In the genomic region with DNA sequence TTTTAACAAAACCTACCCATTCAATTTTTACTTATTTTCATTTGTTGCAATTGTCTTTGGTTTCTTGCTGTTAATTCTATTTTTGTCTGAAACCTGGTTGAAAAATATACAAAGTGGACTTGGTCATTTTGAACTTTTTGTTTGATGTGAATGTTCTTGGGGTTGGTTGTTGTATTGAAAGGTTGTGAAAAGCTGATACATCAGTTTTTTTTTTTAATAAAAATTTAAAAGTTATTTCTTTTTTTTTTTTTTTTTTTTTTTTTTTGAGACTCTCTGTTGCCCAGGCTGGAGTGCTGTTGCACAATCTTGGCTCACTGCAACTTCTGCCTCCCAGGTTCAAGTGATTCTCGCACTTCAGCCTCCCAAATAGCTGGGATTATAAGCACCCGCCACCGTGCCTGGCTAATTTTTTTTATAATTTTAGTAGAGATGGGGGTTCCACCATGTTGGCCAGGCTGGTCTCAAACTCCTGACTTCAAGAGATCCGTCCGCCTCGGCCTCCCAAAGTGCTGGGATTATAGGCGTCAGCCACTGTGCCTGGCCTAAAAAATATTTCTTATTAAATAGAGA, we compare ENCODE assay signal across 23 cellular contexts. TPM values are rescaled to one million over a fixed set of nuclear protein-coding genes. Genes with fewer than 3 reads are reported as not detected.
A peak's percentile ranks its signal among the peaks of the same experiment; 100 is the strongest.
DNase-seq lines count a peak whose midpoint lies in the region; ATAC-seq, FAIRE-seq and TF ChIP-seq lines count a peak whose summit lies in the region.
"Had no signal": no experiment of that assay in that cellular context is flagged by ENCODE, and none has a peak within 500 bp of the region (broad histone marks: within the 10 kb centered on the region; RNA-seq: fewer than 3 reads in every experiment).

No MANE protein-coding gene starts in this region.

- no peaks in the 10 kb centered on the region for H4K20me1 ChIP-seq in HepG2 (ENCODE audit: insufficient read depth, low read length)

- WGBS in right cardiac atrium, result 77% methylated on average over 7 of the region's 7 CpGs
- 76 to 83% (median 80%) methylated on average over 7 of the region's 7 CpGs for WGBS in adrenal gland, 4 donors
- WGBS in HepG2 (ENCODE audit: low lambda C conversion rate), result 96% methylated on average over 7 of the region's 7 CpGs

- no peak overlapping the region for H3K4me2 ChIP-seq in HepG2 (ENCODE audit: low read depth, low read length)
- H3K4me2 ChIP-seq: A549, KMS-11 had no signal

- CTCF ChIA-PET in HepG2 (lab: Yijun Ruan, JAX; ENCODE audit: low intra/inter-chr PET ratio, low total read pairs), result no interaction called here

- no peak for FAIRE-seq in HepG2 (lab: Jason Lieb, UNC)
- FAIRE-seq: A549, GM19239 had no signal

- H3K27ac Mint-ChIP-seq in activated naive CD8-positive, alpha-beta T cell treated with anti-CD3 and anti-CD28 coated beads, Interleukin-2, amount 50 U/mL, for 24 hours, result no peak overlapping the region
- H3K27ac Mint-ChIP-seq: B cell had no signal

- TF ChIP-seq POLR2A in adrenal gland (IDR thresholded peaks at IDR 0.05) (no peak), HepG2 (IDR thresholded peaks at IDR 0.05; ENCODE audit: insufficient read depth in 1 of 2, low read depth in 2 of 2, low read length in 2 of 2) (no peak), uterus (IDR thresholded peaks at IDR 0.05) (no peak)

- no peak for TF ChIP-seq RAD21 in HepG2 (CRISPR knock-in tag; IDR thresholded peaks at IDR 0.05)

- no peak for ATAC-seq in right cardiac atrium
- no peak for ATAC-seq in HepG2
- ATAC-seq in HG02763 (IDR thresholded peaks at IDR 0.05; ENCODE audit: unreplicated experiment), result no peak
- ATAC-seq in activated naive CD8-positive, alpha-beta T cell treated with anti-CD3 and anti-CD28 coated beads, Interleukin-2, amount 50 U/mL, for 24 hours, result no peak
- ATAC-seq: A549 had no signal

- H3K9me3 ChIP-seq in right cardiac atrium (ENCODE audit: control insufficient read depth, low read length), result no peaks in the 10 kb centered on the region
- no peaks in the 10 kb centered on the region for H3K9me3 ChIP-seq in right atrium auricular region
- H3K9me3 ChIP-seq in adrenal gland (replicated peaks in 1 of 3), result no peaks in the 10 kb centered on the region
- no peaks in the 10 kb centered on the region for H3K9me3 ChIP-seq in HepG2 (ENCODE audit: low read length)
- H3K9me3 ChIP-seq in uterus, result no peaks in the 10 kb centered on the region
- H3K9me3 ChIP-seq: A549, Peyer's patch, SJCRH30 had no signal

- in situ Hi-C loops in HepG2 (cut with HindIII; ENCODE audit: extremely low pct_ligation_motif_present, low pct_unique_long_range_greater_than_20kb), result no loop called here

- peaks cover 60% of the 10 kb centered on the region for H3K79me2 ChIP-seq in HepG2 (ENCODE audit: insufficient read depth, low read length)

- no TSS peak for BruUV-seq in HepG2 (replicated peaks; lab: Mats Ljungman, UMichigan)

- TF ChIP-seq CTCF in right atrium auricular region (IDR thresholded peaks at IDR 0.05), result no peak
- no peak for TF ChIP-seq CTCF in adrenal gland (IDR thresholded peaks at IDR 0.05)
- no peak for TF ChIP-seq CTCF in HepG2 (CRISPR knock-in tag; IDR thresholded peaks at IDR 0.05)
- no peak for TF ChIP-seq CTCF in uterus (IDR thresholded peaks at IDR 0.05)
- TF ChIP-seq CTCF in GM10266 (IDR thresholded peaks at IDR 0.05; ENCODE audit: control insufficient read depth, insufficient read depth, low read depth, missing control alignments), result no peak

- intact Hi-C loops in right cardiac atrium (cut with DNase I) (no loop called here), adrenal gland (cut with DNase I) (no loop called here), HepG2 (cut with micrococcal nuclease; ENCODE audit: unreplicated experiment) (no loop called here), uterus (cut with DNase I; ENCODE audit: low total_unique reads) (no loop called here)

- no peaks in the 10 kb centered on the region for H3K27me3 ChIP-seq in right cardiac atrium (ENCODE audit: control insufficient read depth, insufficient read depth)
- H3K27me3 ChIP-seq in right atrium auricular region, result no peaks in the 10 kb centered on the region
- H3K27me3 ChIP-seq in adrenal gland, result no peaks in the 10 kb centered on the region
- H3K27me3 ChIP-seq in HepG2 (ENCODE audit: control insufficient read depth in 1 of 2, insufficient read depth in 2 of 2, low read length in 2 of 2), result no peaks in the 10 kb centered on the region
- H3K27me3 ChIP-seq in uterus, result no peaks in the 10 kb centered on the region
- H3K27me3 ChIP-seq: Peyer's patch, SJCRH30 had no signal

- peaks cover 15% of the 10 kb centered on the region for H3K4me1 Mint-ChIP-seq in activated naive CD8-positive, alpha-beta T cell treated with anti-CD3 and anti-CD28 coated beads, Interleukin-2, amount 50 U/mL, for 24 hours

- POLR2A ChIA-PET in HepG2 (lab: Yijun Ruan, JAX), result no interaction called here

- no peak overlapping the region for H3K4me3 ChIP-seq in right cardiac atrium (ENCODE audit: low read length)
- no peak overlapping the region for H3K4me3 ChIP-seq in right atrium auricular region
- no peak overlapping the region for H3K4me3 ChIP-seq in adrenal gland
- H3K4me3 ChIP-seq in HepG2 (replicated peaks in 1 of 3; ENCODE audit: insufficient read depth in 1 of 3, low read depth in 2 of 3, low read length in 3 of 3), result no peak overlapping the region
- H3K4me3 ChIP-seq in uterus, result no peak overlapping the region
- H3K4me3 ChIP-seq: A549, Peyer's patch, SJCRH30 had no signal

- H3K4me3 Mint-ChIP-seq in activated naive CD8-positive, alpha-beta T cell treated with anti-CD3 and anti-CD28 coated beads, Interleukin-2, amount 50 U/mL, for 24 hours, result no peak overlapping the region
- H3K4me3 Mint-ChIP-seq: B cell, CD14-positive monocyte had no signal

- H3K4me1 ChIP-seq in right cardiac atrium (ENCODE audit: control insufficient read depth, insufficient read depth, low read length) (peaks cover 1% of the 10 kb centered on the region), right atrium auricular region (peaks cover 0 to 35% of the 10 kb centered on the region in 2 donors), adrenal gland (replicated peaks in 1 of 2) (peaks cover 14 to 43% of the 10 kb centered on the region in 2 donors), HepG2 (ENCODE audit: insufficient read depth, low read length) (no peaks in the 10 kb centered on the region), uterus (peaks cover 6 to 19% of the 10 kb centered on the region in 2 donors)
- H3K4me1 ChIP-seq: SJCRH30 had no signal

- H2AFZ ChIP-seq in HepG2 (ENCODE audit: low read length), result no peak overlapping the region

- peak in 2 of 3 donors; percentile 44 to 61 for DNase-seq in right cardiac atrium
- no peak for DNase-seq in right atrium auricular region (ENCODE audit: low spot score)
- peak in 6 of 7 donors; percentile 27 to 53 (median 41) for DNase-seq in adrenal gland
- no peak for DNase-seq in HepG2 (ENCODE audit: low spot score)
- DNase-seq in uterus, result peak in 1 of 2 donors; percentile 20
- no peak for DNase-seq in GM10266 (ENCODE audit: extremely low spot score)
- DNase-seq in activated naive CD8-positive, alpha-beta T cell treated with anti-CD3 and anti-CD28 coated beads, Interleukin-2, amount 50 U/mL, for 24 hours, result no peak
- DNase-seq: GF-D8, GOT3, NCI-H1092, NCI-H1436 treated with DMSO at 0.1 percent for 48 hours, NCI-H1930, NCI-H2171, NCI-H524 treated with DMSO at 0.1 percent for 48 hours, NCI-H82, Peyer's patch, SJCRH30 had no signal

- no peak overlapping the region for H3K9ac ChIP-seq in HepG2 (ENCODE audit: insufficient read depth, low read depth, low read length)
- H3K9ac ChIP-seq: KMS-11 had no signal

- H3K36me3 Mint-ChIP-seq in activated naive CD8-positive, alpha-beta T cell treated with anti-CD3 and anti-CD28 coated beads, Interleukin-2, amount 50 U/mL, for 24 hours (ENCODE audit: low read depth), result peaks cover 3% of the 10 kb centered on the region

- H3K27ac ChIP-seq in right cardiac atrium (ENCODE audit: low read length) (no peak overlapping the region), right atrium auricular region (no peak overlapping the region), adrenal gland (no peak overlapping the region), HepG2 (ENCODE audit: extremely low read length, insufficient read depth, low read length) (no peak overlapping the region), uterus (peak overlapping the region; percentile 25 to 36)
- H3K27ac ChIP-seq: A549, KMS-11, Peyer's patch, SJCRH30 had no signal

- TF ChIP-seq EP300 in HepG2 (IDR thresholded peaks at IDR 0.05; ENCODE audit: low read depth in 2 of 2, low read length in 2 of 2) (no peak), HepG2 (CRISPR knock-in tag; IDR thresholded peaks at IDR 0.05; ENCODE audit: borderline replicate concordance) (no peak)

- H3K27me3 Mint-ChIP-seq in activated naive CD8-positive, alpha-beta T cell treated with anti-CD3 and anti-CD28 coated beads, Interleukin-2, amount 50 U/mL, for 24 hours, result no peaks in the 10 kb centered on the region
- H3K27me3 Mint-ChIP-seq: B cell had no signal

- no peaks in the 10 kb centered on the region for H3K9me3 Mint-ChIP-seq in activated naive CD8-positive, alpha-beta T cell treated with anti-CD3 and anti-CD28 coated beads, Interleukin-2, amount 50 U/mL, for 24 hours
- H3K9me3 Mint-ChIP-seq: CD14-positive monocyte had no signal

- H3K36me3 ChIP-seq in right atrium auricular region (no peaks in the 10 kb centered on the region), adrenal gland (replicated peaks in 1 of 2) (no peaks in the 10 kb centered on the region), HepG2 (replicated peaks in 1 of 2; ENCODE audit: control insufficient read depth in 1 of 2, insufficient read depth in 2 of 2, low read length in 2 of 2) (peaks cover 2 to 6% of the 10 kb centered on the region in 2 experiments; a peak in 3 of 5 replicates), uterus (no peaks in the 10 kb centered on the region)
- H3K36me3 ChIP-seq: SJCRH30 had no signal

RNA-seq across cellular contexts. Expression of gene WIPF2, which starts 28.9 kb away (rescaled TPM):
- total RNA-seq in right cardiac atrium (10 to 100 TPM; 11.1 to 14.6 (median 13.5) TPM), right atrium auricular region (1 to 10 TPM; 5.0 to 8.5 TPM), adrenal gland (10 to 100 TPM in 7 of 8 donors, 1 to 10 TPM in 1; 8.0 to 30.2 (median 20.9) TPM), HepG2 (2016; rRNA removed; fragmentation: Illumina TruSeq; extraction: Trizol) (10.8 and 11.8 TPM in 2 replicates), uterus (10 to 100 TPM in 2 of 4 donors, 1 to 10 TPM in 2; 4.9 to 34.3 (median 8.6) TPM)
- polyA plus RNA-seq in right cardiac atrium (8.2 TPM), adrenal gland (10 to 100 TPM in 2 of 3 donors, 1 to 10 TPM in 1; 5.7 to 17.8 (median 13.0) TPM), HepG2 (2011; rRNA removed) (7.2 and 8.3 TPM in 2 replicates)
- total RNA-seq in HepG2 (2016; cell fraction: cytosol; rRNA removed; fragmentation: Illumina TruSeq; extraction: Trizol; ENCODE audit: low read depth), result 1.2 and 1.4 TPM in 2 replicates
- total RNA-seq in HepG2 (2016; cell fraction: insoluble cytoplasmic fraction; rRNA removed; fragmentation: Illumina TruSeq; extraction: Trizol), result 11.1 and 11.4 TPM in 2 replicates
- 7.1 and 7.4 TPM in 2 replicates for total RNA-seq in HepG2 (2016; cell fraction: membrane; rRNA removed; fragmentation: Illumina TruSeq; extraction: Trizol)
- total RNA-seq in HepG2 (2016; cell fraction: nucleus; rRNA removed; fragmentation: Illumina TruSeq; extraction: Trizol), result 8.5 and 10.1 TPM in 2 replicates
- polyA plus RNA-seq in HepG2 (2011; cell fraction: cytosol; rRNA removed), result 3.3 and 3.9 TPM in 2 replicates
- 6.3 and 6.8 TPM in 2 replicates for polyA plus RNA-seq in HepG2 (2011; cell fraction: nucleus; rRNA removed)
- 16.2 and 16.9 TPM in 2 replicates for polyA plus RNA-seq in HepG2 (2012)
- 1.7 and 1.9 TPM in 2 replicates for polyA plus RNA-seq in HepG2 (2016; cell fraction: cytosol; fragmentation: Illumina TruSeq; extraction: Trizol; ENCODE audit: low read depth)
- polyA plus RNA-seq in HepG2 (2016; cell fraction: insoluble cytoplasmic fraction; fragmentation: Illumina TruSeq; extraction: Trizol; ENCODE audit: low read depth), result 14.6 and 18.9 TPM in 2 replicates
- polyA plus RNA-seq in HepG2 (2016; cell fraction: membrane; fragmentation: Illumina TruSeq; extraction: Trizol; ENCODE audit: low read depth), result 4.5 and 5.5 TPM in 2 replicates
- polyA plus RNA-seq in HepG2 (2016; cell fraction: nucleus; fragmentation: Illumina TruSeq; extraction: Trizol; ENCODE audit: insufficient read depth, low read depth), result 17.7 and 23.9 TPM in 2 replicates
- 10.7 and 12.1 TPM in 2 replicates for polyA minus RNA-seq in HepG2 (2011; rRNA and poly(A)+ RNA removed; ENCODE audit: low replicate concordance)
- 8.1 and 9.5 TPM in 2 replicates for polyA minus RNA-seq in HepG2 (2011; cell fraction: cytosol; rRNA and poly(A)+ RNA removed)
- 7.2 and 8.5 TPM in 2 replicates for polyA minus RNA-seq in HepG2 (2011; cell fraction: nucleus; rRNA and poly(A)+ RNA removed)

RNA-seq across cellular contexts. Expression of gene CDC6, which starts 39.7 kb away (rescaled TPM):
- total RNA-seq in right cardiac atrium, result 1 to 10 TPM; 1.0 to 1.8 (median 1.3) TPM
- polyA plus RNA-seq in right cardiac atrium, result 0.36 TPM
- total RNA-seq in right atrium auricular region, result 1 to 10 TPM in 1 of 2 donors, under 1 TPM in 1; 0.44 to 1.0 TPM
- total RNA-seq in adrenal gland, result 10 to 100 TPM in 1 of 8 donors, 1 to 10 TPM in 6, under 1 TPM in 1; 0.69 to 12.1 (median 2.5) TPM
- 10 to 100 TPM in 1 of 3 donors, 1 to 10 TPM in 2; 1.0 to 31.3 (median 1.0) TPM for polyA plus RNA-seq in adrenal gland
- total RNA-seq in HepG2 (2016; rRNA removed; fragmentation: Illumina TruSeq; extraction: Trizol), result 114 and 154 TPM in 2 replicates
- total RNA-seq in HepG2 (2016; cell fraction: cytosol; rRNA removed; fragmentation: Illumina TruSeq; extraction: Trizol; ENCODE audit: low read depth), result 24.3 and 27.3 TPM in 2 replicates
- 117 and 162 TPM in 2 replicates for total RNA-seq in HepG2 (2016; cell fraction: insoluble cytoplasmic fraction; rRNA removed; fragmentation: Illumina TruSeq; extraction: Trizol)
- total RNA-seq in HepG2 (2016; cell fraction: membrane; rRNA removed; fragmentation: Illumina TruSeq; extraction: Trizol), result 42.3 and 51.8 TPM in 2 replicates
- 89.2 and 89.6 TPM in 2 replicates for total RNA-seq in HepG2 (2016; cell fraction: nucleus; rRNA removed; fragmentation: Illumina TruSeq; extraction: Trizol)
- 10.7 and 17.4 TPM in 2 replicates for polyA plus RNA-seq in HepG2 (2011; rRNA removed)
- polyA plus RNA-seq in HepG2 (2011; cell fraction: cytosol; rRNA removed), result 6.9 and 8.8 TPM in 2 replicates
- 9.6 and 11.4 TPM in 2 replicates for polyA plus RNA-seq in HepG2 (2011; cell fraction: nucleus; rRNA removed)
- polyA plus RNA-seq in HepG2 (2012), result 8.4 and 23.9 TPM in 2 replicates
- 12.0 and 14.2 TPM in 2 replicates for polyA plus RNA-seq in HepG2 (2016; cell fraction: cytosol; fragmentation: Illumina TruSeq; extraction: Trizol; ENCODE audit: low read depth)
- polyA plus RNA-seq in HepG2 (2016; cell fraction: insoluble cytoplasmic fraction; fragmentation: Illumina TruSeq; extraction: Trizol; ENCODE audit: low read depth), result 133 and 135 TPM in 2 replicates
- polyA plus RNA-seq in HepG2 (2016; cell fraction: membrane; fragmentation: Illumina TruSeq; extraction: Trizol; ENCODE audit: low read depth), result 15.3 and 18.9 TPM in 2 replicates
- 98.6 and 99.5 TPM in 2 replicates for polyA plus RNA-seq in HepG2 (2016; cell fraction: nucleus; fragmentation: Illumina TruSeq; extraction: Trizol; ENCODE audit: insufficient read depth, low read depth)
- polyA minus RNA-seq in HepG2 (2011; rRNA and poly(A)+ RNA removed; ENCODE audit: low replicate concordance), result 8.7 and 50.8 TPM in 2 replicates
- 9.4 and 10.7 TPM in 2 replicates for polyA minus RNA-seq in HepG2 (2011; cell fraction: cytosol; rRNA and poly(A)+ RNA removed)
- polyA minus RNA-seq in HepG2 (2011; cell fraction: nucleus; rRNA and poly(A)+ RNA removed), result 31.5 and 47.0 TPM in 2 replicates
- 10 to 100 TPM in 1 of 4 donors, under 1 TPM in 1, not detected in 2; 0.88 to 11.3 TPM for total RNA-seq in uterus

Comparison
In these comparisons a context has a peak if more than half of its experiments do, and no peak if none do; other contexts are left out.
1. DNase-seq: peak in right cardiac atrium (2 of 3) and adrenal gland (6 of 7); none in right atrium auricular region (single experiment), HepG2 (single experiment), GM10266 (single experiment) and activated naive CD8-positive, alpha-beta T cell treated with anti-CD3 and anti-CD28 coated beads, Interleukin-2, amount 50 U/mL, for 24 hours (single experiment).
2. H3K27ac ChIP-seq: peak in uterus (2 of 2); none in right cardiac atrium (single experiment), right atrium auricular region (0 of 2), adrenal gland (0 of 5) and HepG2 (single experiment).